In genomic region chr1:201190624-201191051, GRCh38 we compare ENCODE assay signal across 15 cellular contexts. TPM values are rescaled to one million over a fixed set of nuclear protein-coding genes. Genes with fewer than 3 reads are reported as not detected.
A peak's percentile ranks its signal among the peaks of the same experiment; 100 is the strongest.
DNase-seq lines count a peak whose midpoint lies in the region; ATAC-seq and TF ChIP-seq lines count a peak whose summit lies in the region.
"Had no signal": no experiment of that assay in that cellular context is flagged by ENCODE, and none has a peak within 500 bp of the region (broad histone marks: within the 10 kb centered on the region; RNA-seq: fewer than 3 reads in every experiment).

Gene IGFN1 (plus strand): TSS chr1:201190824. CDS start chr1:201193294, 2,470 bp downstream.

- no peak within 1 kb of the TSS for H3K4me3 ChIP-seq in BLaER1 treated with 17β-estradiol and CSF1 and Interleukin-3, amounts not matched to agents 10 nM and 100 nM
- H3K4me3 ChIP-seq: GM12878 had no signal

- H3K27me3 ChIP-seq in BLaER1 treated with 17β-estradiol and CSF1 and Interleukin-3, amounts not matched to agents 10 nM and 100 nM, result no peaks in the 10 kb centered on the region

- DNase-seq in HuH-7.5 (ENCODE audit: low spot score) (peak; percentile 43), WTC11 (ENCODE audit: low spot score) (peak; percentile 66), nephron progenitor cell (peak; percentile 68), NCI-H1048 (lab: John Stamatoyannopoulos, UW) (no peak)
- DNase-seq: activated CD4-positive, alpha-beta T cell treated with anti-CD3 and anti-CD28 coated beads for 48 hours; activated naive CD4-positive, alpha-beta T cell treated with Interleukin-2 at 50 U/mL for 16 hours; caudate nucleus; stimulated activated CD4-positive, alpha-beta T cell treated with anti-CD3 and anti-CD28 coated beads, Interleukin-4, amount 100 ng/mL, for 24 hours had no signal

- H3K4me1 ChIP-seq in BLaER1 treated with 17β-estradiol and CSF1 and Interleukin-3, amounts not matched to agents 10 nM and 100 nM, result peaks cover 9 to 25% (median 15%) of the 10 kb centered on the region in 10 experiments

- H3K9me3 Mint-ChIP-seq in WTC11 (no peaks in the 10 kb centered on the region), nephron progenitor cell (no peaks in the 10 kb centered on the region)

- no peaks in the 10 kb centered on the region for H3K9me3 ChIP-seq in BLaER1 treated with 17β-estradiol and CSF1 and Interleukin-3, amounts not matched to agents 10 nM and 100 nM (replicated peaks in 1 of 11)

- peak within 1 kb of the TSS in 10 of 11 experiments; percentile 24 to 63 (median 40); a peak in 15 of 22 replicates for H3K4me2 ChIP-seq in BLaER1 treated with 17β-estradiol and CSF1 and Interleukin-3, amounts not matched to agents 10 nM and 100 nM

- H3K27me3 Mint-ChIP-seq in WTC11 (ENCODE audit: low read depth) (peaks cover 6% of the 10 kb centered on the region), nephron progenitor cell (ENCODE audit: low read depth, poor library complexity) (peaks cover 43% of the 10 kb centered on the region)

- no peaks in the 10 kb centered on the region for H3K36me3 ChIP-seq in BLaER1 treated with 17β-estradiol and CSF1 and Interleukin-3, amounts not matched to agents 10 nM and 100 nM

- POLR2A ChIA-PET in WTC11 (lab: Charles Lee), result no interaction called here

- H3K27ac ChIP-seq in BLaER1 treated with 17β-estradiol and CSF1 and Interleukin-3, amounts not matched to agents 10 nM and 100 nM, result no peak within 1 kb of the TSS

- no peaks in the 10 kb centered on the region for H4K20me1 ChIP-seq in BLaER1 treated with 17β-estradiol and CSF1 and Interleukin-3, amounts not matched to agents 10 nM and 100 nM

- H3K27ac Mint-ChIP-seq in WTC11 (no peak within 1 kb of the TSS), nephron progenitor cell (no peak within 1 kb of the TSS)

- H3K4me3 Mint-ChIP-seq in WTC11, result no peak within 1 kb of the TSS
- no peak within 1 kb of the TSS for H3K4me3 Mint-ChIP-seq in nephron progenitor cell

- peaks cover 6% of the 10 kb centered on the region for H3K4me1 Mint-ChIP-seq in WTC11
- peaks cover 35% of the 10 kb centered on the region for H3K4me1 Mint-ChIP-seq in nephron progenitor cell

- H3K36me3 Mint-ChIP-seq in WTC11 (no peaks in the 10 kb centered on the region), nephron progenitor cell (ENCODE audit: low read depth) (no peaks in the 10 kb centered on the region)

- CTCF ChIA-PET in WTC11 (lab: Charles Lee), result interaction anchor here (1.0 to 1.7 kb wide), 5 partner anchors 24 to 218 kb away, joined by 3 to 5 read pairs (median 5); no protein-coding TSS in a partner anchor

- no peak for TF ChIP-seq CTCF in WTC11 (IDR thresholded peaks at IDR 0.05)
- TF ChIP-seq CTCF in nephron progenitor cell (IDR thresholded peaks at IDR 0.05), result no peak

- peak; percentile 96 for ATAC-seq in WTC11
- no peak for ATAC-seq in HG03175 (IDR thresholded peaks at IDR 0.05; ENCODE audit: unreplicated experiment)
- ATAC-seq in HG03196 (IDR thresholded peaks at IDR 0.05; ENCODE audit: unreplicated experiment), result no peak
- no peak for ATAC-seq in GM21619 (IDR thresholded peaks at IDR 0.05; ENCODE audit: unreplicated experiment)
- ATAC-seq: GM12878, Right ventricle myocardium inferior had no signal

- H3K9ac ChIP-seq in BLaER1 treated with 17β-estradiol and CSF1 and Interleukin-3, amounts not matched to agents 10 nM and 100 nM, result no peak within 1 kb of the TSS

TF ChIP-seq in WTC11, 78 proteins besides CTCF, POLR2A, EP300 and RAD21:
- no peak for TF ChIP-seq CREM (CRISPR knock-in tag; IDR thresholded peaks at IDR 0.05)
- no peak for TF ChIP-seq KAT7 (CRISPR knock-in tag; IDR thresholded peaks at IDR 0.05; ENCODE audit: borderline replicate concordance)
- TF ChIP-seq HMGXB4 (CRISPR knock-in tag; IDR thresholded peaks at IDR 0.05), result no peak
- TF ChIP-seq IRF1 (CRISPR knock-in tag; IDR thresholded peaks at IDR 0.05), result no peak
- TF ChIP-seq MXD4 (CRISPR knock-in tag; IDR thresholded peaks at IDR 0.05; ENCODE audit: borderline replicate concordance), result no peak
- no peak for TF ChIP-seq USF1 (CRISPR knock-in tag; IDR thresholded peaks at IDR 0.05)
- TF ChIP-seq ETV6 (CRISPR knock-in tag; IDR thresholded peaks at IDR 0.05), result no peak
- no peak for TF ChIP-seq NFATC4 (CRISPR knock-in tag; IDR thresholded peaks at IDR 0.05)
- TF ChIP-seq ZNF416 (CRISPR knock-in tag; IDR thresholded peaks at IDR 0.05), result no peak
- TF ChIP-seq PREB (CRISPR knock-in tag; IDR thresholded peaks at IDR 0.05; ENCODE audit: borderline replicate concordance), result no peak
- no peak for TF ChIP-seq ZNF317 (CRISPR knock-in tag; IDR thresholded peaks at IDR 0.05; ENCODE audit: borderline replicate concordance, low read depth)
- TF ChIP-seq SMAD4 (CRISPR knock-in tag; IDR thresholded peaks at IDR 0.05), result no peak

RNA-seq across cellular contexts. Expression of gene IGFN1, which starts in this region (rescaled TPM):
- total RNA-seq in WTC11 (2021), result 0.11 TPM in 1 of 3 replicates, not detected in the others
- total RNA-seq: GM12878, Right ventricle myocardium inferior, subcutaneous adipose tissue had no signal

Comparison
In these comparisons a context has a peak if more than half of its experiments do, and no peak if none do; other contexts are left out.
1. Peak in DNase-seq and ATAC-seq in WTC11; RNA of the gene not detected or under 1 TPM.